Comparison of ENCODE assay signal across 8 cellular contexts in the genomic region with DNA sequence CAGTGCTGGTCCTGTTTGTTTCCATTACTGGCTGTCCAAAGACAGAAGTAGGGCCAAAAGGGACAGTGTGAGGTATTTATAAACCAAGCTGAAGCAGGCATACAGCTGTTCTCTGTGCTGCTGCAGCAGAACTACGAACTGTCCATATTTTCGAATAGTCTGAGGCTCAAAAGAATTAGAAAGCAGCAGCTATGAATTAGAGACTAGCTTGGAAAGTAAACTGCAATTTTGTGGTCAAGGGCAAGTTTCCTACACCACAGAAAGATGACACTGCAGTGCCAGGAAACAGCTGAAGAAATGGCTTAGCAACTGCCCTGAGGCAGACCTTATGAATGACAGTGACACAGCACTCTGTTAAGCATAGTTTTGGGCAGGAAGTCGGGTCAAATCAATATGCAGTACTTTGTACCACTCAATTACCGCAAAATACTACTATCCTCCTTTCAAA.
DNase-seq lines count a peak whose midpoint lies in the region; ATAC-seq and TF ChIP-seq lines count a peak whose summit lies in the region.

No MANE protein-coding gene starts in this region.

- peak; percentile 98 for ATAC-seq in GM19397 (IDR thresholded peaks at IDR 0.05; ENCODE audit: unreplicated experiment)
- ATAC-seq in HG03442 (IDR thresholded peaks at IDR 0.05; ENCODE audit: unreplicated experiment), result peak; percentile 98
- ATAC-seq in naive thymus-derived CD8-positive, alpha-beta T cell, result peak; percentile 73 to 77

- no peak overlapping the region for H3K4me3 Mint-ChIP-seq in chondrocyte (ENCODE audit: unreplicated experiment)
- H3K4me3 Mint-ChIP-seq in naive thymus-derived CD8-positive, alpha-beta T cell, result peak overlapping the region in 7 of 10 donors; percentile 1 to 45 (median 15)

- H3K9me3 Mint-ChIP-seq in chondrocyte (ENCODE audit: low read depth), result peaks cover 6% of the 10 kb centered on the region
- H3K9me3 Mint-ChIP-seq in naive thymus-derived CD8-positive, alpha-beta T cell, result peaks cover 0 to 9% (median 4%) of the 10 kb centered on the region in 9 donors

- TF ChIP-seq CTCF in chondrocyte (IDR thresholded peaks at IDR 0.05), result peak; percentile 29

- no peaks in the 10 kb centered on the region for H3K36me3 Mint-ChIP-seq in chondrocyte (ENCODE audit: low read depth)
- peaks cover 2 to 18% (median 16%) of the 10 kb centered on the region in 3 donors for H3K36me3 Mint-ChIP-seq in naive thymus-derived CD8-positive, alpha-beta T cell

- H3K4me1 Mint-ChIP-seq in chondrocyte (ENCODE audit: low read depth), result peaks cover 37% of the 10 kb centered on the region
- H3K4me1 Mint-ChIP-seq in naive thymus-derived CD8-positive, alpha-beta T cell, result peaks cover 21 to 67% (median 52%) of the 10 kb centered on the region in 4 donors

- peak; percentile 63 for DNase-seq in COLO829 (ENCODE audit: low spot score)
- peak; percentile 89 for DNase-seq in SIG-M5 treated with dmso at 0.1 percent for 504 hours (lab: John Stamatoyannopoulos, UW; ENCODE audit: unreplicated experiment)
- no peak for DNase-seq in chondrocyte (ENCODE audit: low spot score)
- DNase-seq in naive thymus-derived CD8-positive, alpha-beta T cell, result peak in 5 of 10 donors; percentile 9 to 37 (median 22)
- no peak for DNase-seq in NCI-H1436 (lab: John Stamatoyannopoulos, UW)
- no peak for DNase-seq in NCI-H82 treated with DMSO at 0.1 percent for 48 hours (lab: John Stamatoyannopoulos, UW; ENCODE audit: unreplicated experiment)

- H3K27me3 Mint-ChIP-seq in chondrocyte (ENCODE audit: low read depth), result no peaks in the 10 kb centered on the region
- H3K27me3 Mint-ChIP-seq in naive thymus-derived CD8-positive, alpha-beta T cell, result no peaks in the 10 kb centered on the region

- POLR2A ChIA-PET in naive thymus-derived CD8-positive, alpha-beta T cell (lab: Charles Lee), result no interaction called here

- H3K27ac Mint-ChIP-seq in chondrocyte (ENCODE audit: unreplicated experiment), result peak overlapping the region; percentile 96
- H3K27ac Mint-ChIP-seq in naive thymus-derived CD8-positive, alpha-beta T cell, result peak overlapping the region in 6 of 10 donors; percentile 0 to 53 (median 24)

Comparison
In these comparisons a context has a peak if more than half of its experiments do, and no peak if none do; other contexts are left out.
1. DNase-seq: peak in COLO829 (single experiment) and SIG-M5 treated with dmso at 0.1 percent for 504 hours (single experiment); none in chondrocyte (single experiment), NCI-H1436 (single experiment) and NCI-H82 treated with DMSO at 0.1 percent for 48 hours (single experiment).
2. Peak in every context shown above with its lines, with median percentiles within 50 percentile points of each other: ATAC-seq.